Comparison of ENCODE assay signal across 12 cellular contexts in the genomic region with DNA sequence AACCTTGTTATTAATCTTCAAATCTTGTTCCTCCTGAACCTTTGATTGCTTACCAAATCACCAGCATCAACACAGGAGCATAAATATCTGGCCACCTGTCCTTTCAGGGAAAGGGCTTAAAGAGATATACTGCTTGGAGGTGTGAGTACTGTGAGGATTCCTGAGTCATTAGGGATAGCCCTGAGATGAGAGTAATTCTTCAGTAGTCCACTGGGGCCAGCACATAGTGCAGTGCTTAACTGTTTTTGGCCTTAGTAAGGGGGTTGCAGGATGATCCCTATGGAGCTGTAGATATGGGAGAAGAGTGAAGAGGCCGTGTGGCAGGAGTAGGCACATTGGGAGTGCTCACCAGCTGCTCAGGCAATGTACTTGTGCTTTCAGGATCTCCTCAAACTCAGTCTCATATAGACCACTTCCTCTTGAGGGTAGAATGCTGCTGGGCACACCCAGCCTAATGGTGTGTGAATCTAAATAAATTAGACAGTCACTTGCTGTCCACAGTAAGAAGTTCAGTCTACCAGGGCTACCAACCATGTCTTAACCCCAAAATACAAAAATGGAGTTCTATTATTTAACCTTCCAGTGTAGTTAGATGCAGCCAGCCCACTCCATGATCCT. TPM values are rescaled to one million over a fixed set of nuclear protein-coding genes. Genes with fewer than 3 reads are reported as not detected.
DNase-seq lines count a peak whose midpoint lies in the region; ATAC-seq and TF ChIP-seq lines count a peak whose summit lies in the region.
"Had no signal": no experiment of that assay in that cellular context is flagged by ENCODE, and none has a peak within 500 bp of the region (broad histone marks: within the 10 kb centered on the region; RNA-seq: fewer than 3 reads in every experiment).

No MANE protein-coding gene starts in this region.

- ATAC-seq in GM19372 (IDR thresholded peaks at IDR 0.05; ENCODE audit: low read depth, unreplicated experiment) (peak; percentile 62), HG02885 (IDR thresholded peaks at IDR 0.05; ENCODE audit: poor library complexity, unreplicated experiment) (peak; percentile 69)
- ATAC-seq: stimulated activated naive CD8-positive, alpha-beta T cell treated with anti-CD3 and anti-CD28 coated beads, Interleukin-15, Interleukin-2, amounts not matched to agents 100 U/mL and 50 U/mL, for 24 hours had no signal

- no peak overlapping the region for H3K4me3 ChIP-seq in Caco-2 (ENCODE audit: low read depth, low read length)
- H3K4me3 ChIP-seq in NB4 (ENCODE audit: low read depth, low read length), result no peak overlapping the region
- no peak overlapping the region for H3K4me3 ChIP-seq in prostate gland
- H3K4me3 ChIP-seq: esophagus muscularis mucosa had no signal

- TF ChIP-seq CTCF in Caco-2 (IDR thresholded peaks at IDR 0.05; ENCODE audit: insufficient read depth in 1 of 2, low read depth in 1 of 2, low read length in 1 of 2, severe bottlenecking in 1 of 2, unreplicated experiment in 1 of 2) (no peak), NB4 (IDR thresholded peaks at IDR 0.05; ENCODE audit: low read depth, low read length) (peak; percentile 3), prostate gland (IDR thresholded peaks at IDR 0.05) (no peak)

- H3K9me3 ChIP-seq in Caco-2 (no peaks in the 10 kb centered on the region), prostate gland (no peaks in the 10 kb centered on the region)
- H3K9me3 ChIP-seq: esophagus muscularis mucosa had no signal

- no peaks in the 10 kb centered on the region for H3K9me3 Mint-ChIP-seq in Caco-2 (ENCODE audit: unreplicated experiment)

- no peak overlapping the region for H3K27ac ChIP-seq in prostate gland
- H3K27ac ChIP-seq: esophagus muscularis mucosa had no signal

- no peak for TF ChIP-seq POLR2A in NB4 (IDR thresholded peaks at IDR 0.05; ENCODE audit: extremely low read depth, insufficient read length)
- TF ChIP-seq POLR2A in prostate gland (IDR thresholded peaks at IDR 0.05), result no peak

- no TSS peak for BruUV-seq in Caco-2 (replicated peaks; lab: Mats Ljungman, UMichigan)

- WGBS in prostate gland, result 85% methylated on average over 1 of the region's 1 CpG

- H3K27me3 ChIP-seq in Caco-2 (replicated peaks; ENCODE audit: control insufficient read depth, insufficient read depth, low read length), result no peaks in the 10 kb centered on the region
- no peaks in the 10 kb centered on the region for H3K27me3 ChIP-seq in prostate gland (replicated peaks; ENCODE audit: insufficient read depth)
- H3K27me3 ChIP-seq: esophagus muscularis mucosa had no signal

- intact Hi-C loops in Caco-2 (cut with micrococcal nuclease; ENCODE audit: unreplicated experiment), result no loop called here
- intact Hi-C loops in prostate gland (cut with DNase I), result no loop called here

- peaks cover 5% of the 10 kb centered on the region for H3K27me3 Mint-ChIP-seq in Caco-2 (ENCODE audit: insufficient read depth, unreplicated experiment)

- no peaks in the 10 kb centered on the region for H3K36me3 ChIP-seq in Caco-2 (ENCODE audit: control insufficient read depth, insufficient read depth, low read length)
- no peaks in the 10 kb centered on the region for H3K36me3 ChIP-seq in prostate gland
- H3K36me3 ChIP-seq: esophagus muscularis mucosa had no signal

- POLR2A ChIA-PET in Caco-2 (lab: Charles Lee), result no interaction called here

- no peaks in the 10 kb centered on the region for H3K4me1 Mint-ChIP-seq in Caco-2 (ENCODE audit: low read depth, unreplicated experiment)

- no peaks in the 10 kb centered on the region for H3K36me3 Mint-ChIP-seq in Caco-2 (ENCODE audit: insufficient read depth, unreplicated experiment)

- peak overlapping the region; percentile 8 for H3K27ac Mint-ChIP-seq in Caco-2 (ENCODE audit: unreplicated experiment)

- no peak overlapping the region for H3K4me3 Mint-ChIP-seq in Caco-2 (ENCODE audit: unreplicated experiment)

- CTCF ChIA-PET in Caco-2 (lab: Charles Lee), result no interaction called here

- H3K4me1 ChIP-seq in Caco-2 (no peaks in the 10 kb centered on the region), prostate gland (replicated peaks) (no peaks in the 10 kb centered on the region)
- H3K4me1 ChIP-seq: esophagus muscularis mucosa had no signal

- no peak for DNase-seq in Caco-2
- DNase-seq in NB4 (ENCODE audit: low read depth), result peak; percentile 54
- no peak for DNase-seq in NCI-H774 (lab: John Stamatoyannopoulos, UW)
- no peak for DNase-seq in prostate gland (ENCODE audit: low spot score)
- DNase-seq in germinal center (ENCODE audit: low spot score), result no peak
- DNase-seq in NCI-H2227 (lab: John Stamatoyannopoulos, UW; ENCODE audit: unreplicated experiment), result no peak
- DNase-seq: activated CD4-positive, alpha-beta T cell treated with anti-CD3 and anti-CD28 coated beads, Interleukin-2, amount 50 U/mL, for 48 hours; IMR-90; stimulated activated naive CD8-positive, alpha-beta T cell treated with anti-CD3 and anti-CD28 coated beads, Interleukin-15, Interleukin-2, amounts not matched to agents 100 U/mL and 50 U/mL, for 24 hours had no signal

RNA-seq across cellular contexts. Expression of gene GPR141, which starts 26.5 kb away (rescaled TPM):
- not detected in 2 replicates for total RNA-seq in Caco-2 (2022)
- 1 to 10 TPM in 1 of 2 donors, under 1 TPM in 1; 0.36 to 1.1 TPM for total RNA-seq in prostate gland
- total RNA-seq: IMR-90 had no signal
